Comparison of ENCODE assay signal across 28 cellular contexts in genomic region chr14:94408546-94409095, GRCh38. TPM values are rescaled to one million over a fixed set of nuclear protein-coding genes. Genes with fewer than 3 reads are reported as not detected.
DNase-seq lines count a peak whose midpoint lies in the region; ATAC-seq and TF ChIP-seq lines count a peak whose summit lies in the region.
"Had no signal": no experiment of that assay in that cellular context is flagged by ENCODE, and none has a peak within 500 bp of the region (broad histone marks: within the 10 kb centered on the region; RNA-seq: fewer than 3 reads in every experiment).

No MANE protein-coding gene starts in this region.

- no peak overlapping the region for H3K9ac ChIP-seq in mammary epithelial cell (ENCODE audit: insufficient read depth, low read length)

- H3K9me3 Mint-ChIP-seq in natural killer cell = peaks cover 0 to 2% of the 10 kb centered on the region in 2 donors

- no TSS peak for BruUV-seq in mammary epithelial cell (replicated peaks; lab: Mats Ljungman, UMichigan)

- no peaks in the 10 kb centered on the region for H3K79me2 ChIP-seq in mammary epithelial cell (ENCODE audit: insufficient read depth, low read length)

- no peaks in the 10 kb centered on the region for H3K4me1 Mint-ChIP-seq in natural killer cell
- H3K4me1 Mint-ChIP-seq: CD8-positive, alpha-beta memory T cell had no signal

- H3K9me3 ChIP-seq in mammary epithelial cell (replicated peaks; ENCODE audit: insufficient read depth, low read length) (no peaks in the 10 kb centered on the region), breast epithelium (peaks cover 0 to 17% of the 10 kb centered on the region in 2 donors), vagina (no peaks in the 10 kb centered on the region)
- H3K9me3 ChIP-seq: BE2C had no signal

- no peaks in the 10 kb centered on the region for H3K36me3 Mint-ChIP-seq in natural killer cell

- H2AFZ ChIP-seq in mammary epithelial cell (ENCODE audit: low read depth, low read length) = peak overlapping the region; percentile 35

- no peak overlapping the region for H3K4me3 Mint-ChIP-seq in natural killer cell
- H3K4me3 Mint-ChIP-seq: CD14-positive monocyte; CD8-positive, alpha-beta memory T cell had no signal

- TF ChIP-seq CTCF in mammary epithelial cell (conservative IDR thresholded peaks at IDR 0.05 in 1 of 2, IDR thresholded peaks at IDR 0.05 in 1 of 2; ENCODE audit: extremely low read depth in 1 of 2, insufficient read depth in 1 of 2, low read depth in 1 of 2, low read length in 2 of 2) (no peak), breast epithelium (IDR thresholded peaks at IDR 0.05) (no peak), fibroblast of villous mesenchyme (IDR thresholded peaks at IDR 0.05; ENCODE audit: insufficient read depth, low read depth, low read length) (no peak), vagina (IDR thresholded peaks at IDR 0.05) (no peak), natural killer cell (IDR thresholded peaks at IDR 0.05) (no peak)

- TF ChIP-seq POLR2A in breast epithelium (IDR thresholded peaks at IDR 0.05) (no peak), vagina (IDR thresholded peaks at IDR 0.05) (no peak)

- dilution Hi-C loops in mammary epithelial cell (cut with HindIII; ENCODE audit: low sequenced_read_pairs) = no loop called here

- H3K27me3 ChIP-seq in mammary epithelial cell (ENCODE audit: insufficient read depth, low read length) = no peaks in the 10 kb centered on the region
- H3K27me3 ChIP-seq in breast epithelium = no peaks in the 10 kb centered on the region
- H3K27me3 ChIP-seq in vagina = no peaks in the 10 kb centered on the region

- H3K27ac ChIP-seq in mammary epithelial cell (ENCODE audit: insufficient read depth, low read depth, low read length) (no peak overlapping the region), breast epithelium (no peak overlapping the region), vagina (peak overlapping the region; percentile 31)
- H3K27ac ChIP-seq: 22Rv1 had no signal

- no peak overlapping the region for H3K4me3 ChIP-seq in mammary epithelial cell (replicated peaks in 1 of 3; ENCODE audit: insufficient read depth in 1 of 3, low read depth in 2 of 3, low read length in 3 of 3)
- no peak overlapping the region for H3K4me3 ChIP-seq in breast epithelium
- no peak overlapping the region for H3K4me3 ChIP-seq in fibroblast of villous mesenchyme (ENCODE audit: low read depth, low read length)
- no peak overlapping the region for H3K4me3 ChIP-seq in vagina
- H3K4me3 ChIP-seq: K562 had no signal

- no peak for ATAC-seq in natural killer cell
- ATAC-seq: K562 had no signal

- 51% methylated on average over 4 of the region's 4 CpGs for WGBS in mammary epithelial cell (ENCODE audit: low coverage, missing lambda C conversion rate)

- intact Hi-C loops in mammary epithelial cell (cut with micrococcal nuclease) (no loop called here), breast epithelium (cut with DNase I; ENCODE audit: low total_unique reads) (no loop called here), vagina (cut with DNase I) (no loop called here), natural killer cell (cut with micrococcal nuclease) (no loop called here)

- DNase-seq in mammary epithelial cell (no peak), breast epithelium (ENCODE audit: low spot score in 2 of 2) (no peak), dedifferentiated amniotic fluid mesenchymal stem cell (ENCODE audit: extremely low spot score) (peak; percentile 57), fibroblast of villous mesenchyme (ENCODE audit: low read depth) (peak; percentile 19), vagina (ENCODE audit: extremely low spot score in 2 of 2) (peak in 1 of 2 donors; percentile 16), NCI-H1436 treated with DMSO at 0.1 percent for 48 hours (lab: John Stamatoyannopoulos, UW) (no peak), natural killer cell (no peak)
- DNase-seq in activated effector memory CD4-positive, alpha-beta T cell treated with Interleukin-2 at 50 U/mL for 16 hours = no peak
- DNase-seq: BE2C; CD8-positive, alpha-beta memory T cell; DMS79 treated with DMSO at 0.1 percent for 48 hours; GOT3; Kasumi-1; MV-4-11; NCI-H1105; NCI-H1694; NCI-H2029 treated with DMSO at 0.1 percent for 48 hours; NCI-H2227 treated with DMSO at 0.1 percent for 48 hours; NCI-H69; Right ventricle myocardium superior; RPMI8226 had no signal

- H3K36me3 ChIP-seq in mammary epithelial cell (ENCODE audit: insufficient read depth, low read length) (no peaks in the 10 kb centered on the region), breast epithelium (no peaks in the 10 kb centered on the region), vagina (no peaks in the 10 kb centered on the region)
- H3K36me3 ChIP-seq: BE2C had no signal

- in situ Hi-C loops in mammary epithelial cell (cut with MboI; ENCODE audit: low sequenced_read_pairs in 2 of 2) = no loop called here

- H3K4me1 ChIP-seq in mammary epithelial cell (ENCODE audit: insufficient read depth, low read length) = peaks cover 19% of the 10 kb centered on the region
- H3K4me1 ChIP-seq in breast epithelium = no peaks in the 10 kb centered on the region
- no peaks in the 10 kb centered on the region for H3K4me1 ChIP-seq in vagina
- H3K4me1 ChIP-seq: BE2C had no signal

- H3K27ac Mint-ChIP-seq in natural killer cell = no peak overlapping the region
- H3K27ac Mint-ChIP-seq: CD14-positive monocyte; CD8-positive, alpha-beta memory T cell had no signal

- no peak overlapping the region for H3K4me2 ChIP-seq in mammary epithelial cell (ENCODE audit: insufficient read depth, low read depth, low read length)

- no peaks in the 10 kb centered on the region for H4K20me1 ChIP-seq in mammary epithelial cell (ENCODE audit: insufficient read depth, low read length)

- CTCF ChIA-PET in mammary epithelial cell (lab: Charles Lee; ENCODE audit: low non-redundant PET) = no interaction called here

- H3K27me3 Mint-ChIP-seq in natural killer cell (ENCODE audit: low read depth in 2 of 2) = peaks cover 17 to 21% of the 10 kb centered on the region in 2 donors

RNA-seq across cellular contexts. Expression of gene SERPINA1, which starts 20.2 kb away (rescaled TPM):
- total RNA-seq in mammary epithelial cell (100 to 1,000 TPM in 1 of 2 donors, 10 to 100 TPM in 1; 30.3 to 155 TPM), breast epithelium (100 to 1,000 TPM in 1 of 3 donors, 10 to 100 TPM in 1, 1 to 10 TPM in 1; 7.5 to 200 (median 42.6) TPM), fibroblast of villous mesenchyme (not detected in 2 replicates), vagina (6.1 TPM), natural killer cell (10 to 100 TPM; 12.7 to 65.3 (median 48.3) TPM)
- 147 TPM for polyA plus RNA-seq in mammary epithelial cell
- 116 TPM for polyA minus RNA-seq in mammary epithelial cell
- polyA plus RNA-seq: CD8-positive, alpha-beta memory T cell; K562 had no signal

RNA-seq across cellular contexts. Expression of gene SERPINA2, which starts 42.1 kb away (rescaled TPM):
- total RNA-seq in mammary epithelial cell (not detected), breast epithelium (not detected), fibroblast of villous mesenchyme (not detected in 2 replicates), vagina (not detected), natural killer cell (not detected)
- not detected for polyA plus RNA-seq in mammary epithelial cell
- polyA minus RNA-seq in mammary epithelial cell = not detected
- total RNA-seq: CD8-positive, alpha-beta memory T cell; HT-29; K562; MCF 10A; NCI-H460; Right ventricle myocardium superior; SK-MEL-5 had no signal
- polyA plus RNA-seq: CD14-positive monocyte; CD8-positive, alpha-beta memory T cell; K562 had no signal

RNA-seq across cellular contexts. Expression of gene SERPINA11, which starts 44.0 kb away (rescaled TPM):
- total RNA-seq in mammary epithelial cell (under 1 TPM in 1 of 2 donors, not detected in 1; 0.40 TPM), breast epithelium (1 to 10 TPM in 1 of 3 donors, under 1 TPM in 1, not detected in 1; 0.73 to 2.9 TPM), fibroblast of villous mesenchyme (not detected in 2 replicates), vagina (not detected), natural killer cell (not detected)
- 0.07 TPM for polyA plus RNA-seq in mammary epithelial cell
- not detected for polyA minus RNA-seq in mammary epithelial cell
- total RNA-seq: CD8-positive, alpha-beta memory T cell; HT-29; K562; MCF 10A; NCI-H460; Right ventricle myocardium superior; SK-MEL-5 had no signal
- polyA plus RNA-seq: CD14-positive monocyte; CD8-positive, alpha-beta memory T cell; K562 had no signal

Comparison
In these comparisons a context has a peak if more than half of its experiments do, and no peak if none do; other contexts are left out.
1. DNase-seq: peak in dedifferentiated amniotic fluid mesenchymal stem cell (single experiment) and fibroblast of villous mesenchyme (single experiment); none in mammary epithelial cell (single experiment), breast epithelium (0 of 2), NCI-H1436 treated with DMSO at 0.1 percent for 48 hours (single experiment), activated effector memory CD4-positive, alpha-beta T cell treated with Interleukin-2 at 50 U/mL for 16 hours (single experiment) and natural killer cell (single experiment).